In the genomic region with DNA sequence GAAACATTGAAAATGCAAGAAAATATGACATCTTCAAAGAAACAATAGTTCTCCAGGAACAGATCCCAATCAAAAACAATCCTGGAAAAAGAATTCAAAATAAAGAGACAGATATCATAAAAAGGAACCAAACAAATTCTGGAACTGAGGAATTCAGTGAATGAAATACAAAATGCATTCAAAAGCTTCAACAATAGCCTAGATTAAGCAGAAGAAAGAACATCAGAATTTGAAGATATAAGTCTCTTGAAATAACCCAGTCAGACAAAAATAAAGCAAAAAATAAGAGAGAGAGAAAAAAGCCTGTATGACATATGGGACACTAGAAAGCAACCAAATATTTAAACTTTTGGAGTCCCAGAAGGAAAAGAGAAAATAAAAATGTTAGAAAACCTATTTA, we compare ENCODE assay signal across 5 cellular contexts.
"Had no signal": no experiment of that assay in that cellular context is flagged by ENCODE, and none has a peak within 500 bp of the region (broad histone marks: within the 10 kb centered on the region; RNA-seq: fewer than 3 reads in every experiment).

No MANE protein-coding gene starts in this region.

- DNase-seq: IMR-90, KG1 had no signal

- FAIRE-seq: HTR-8/SVneo had no signal

- H3K9ac ChIP-seq: KMS-11 had no signal

- H3K27ac ChIP-seq: HL-60, KMS-11 had no signal

- H3K4me2 ChIP-seq: KMS-11 had no signal
